Comparison of ENCODE assay signal across 1 cellular context in genomic region chr2:62118160-62118559, GRCh38.
TF ChIP-seq lines count a peak whose summit lies in the region.

No MANE protein-coding gene starts in this region.

TF ChIP-seq in HEK293, 187 proteins besides CTCF, POLR2A, EP300 and RAD21 (continued from another document):
- TF ChIP-seq ZBTB11 (tag by site-specific recombination; conservative IDR thresholded peaks at IDR 0.05; ENCODE audit: low read depth) (no peak), GLIS2 (tag by site-specific recombination; IDR thresholded peaks at IDR 0.05) (no peak), ZNF391 (tag by site-specific recombination; IDR thresholded peaks at IDR 0.05; ENCODE audit: borderline replicate concordance, low read depth) (no peak), FEZF1 (tag by site-specific recombination; IDR thresholded peaks at IDR 0.05) (no peak), ZBTB21 (tag by site-specific recombination; IDR thresholded peaks at IDR 0.05) (peak; percentile 22; the same call in 1 of the 2 replicates)
- TF ChIP-seq, protein P1, sequence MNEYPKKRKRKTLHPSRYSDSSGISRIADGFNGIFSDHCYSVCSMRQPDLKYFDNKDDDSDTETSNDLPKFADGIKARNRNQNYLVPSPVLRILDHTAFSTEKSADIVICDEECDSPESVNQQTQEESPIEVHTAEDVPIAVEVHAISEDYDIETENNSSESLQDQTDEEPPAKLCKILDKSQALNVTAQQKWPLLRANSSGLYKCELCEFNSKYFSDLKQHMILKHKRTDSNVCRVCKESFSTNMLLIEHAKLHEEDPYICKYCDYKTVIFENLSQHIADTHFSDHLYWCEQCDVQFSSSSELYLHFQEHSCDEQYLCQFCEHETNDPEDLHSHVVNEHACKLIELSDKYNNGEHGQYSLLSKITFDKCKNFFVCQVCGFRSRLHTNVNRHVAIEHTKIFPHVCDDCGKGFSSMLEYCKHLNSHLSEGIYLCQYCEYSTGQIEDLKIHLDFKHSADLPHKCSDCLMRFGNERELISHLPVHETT (tag by site-specific recombination; IDR thresholded peaks at IDR 0.05) = no peak
- TF ChIP-seq, protein P2, sequence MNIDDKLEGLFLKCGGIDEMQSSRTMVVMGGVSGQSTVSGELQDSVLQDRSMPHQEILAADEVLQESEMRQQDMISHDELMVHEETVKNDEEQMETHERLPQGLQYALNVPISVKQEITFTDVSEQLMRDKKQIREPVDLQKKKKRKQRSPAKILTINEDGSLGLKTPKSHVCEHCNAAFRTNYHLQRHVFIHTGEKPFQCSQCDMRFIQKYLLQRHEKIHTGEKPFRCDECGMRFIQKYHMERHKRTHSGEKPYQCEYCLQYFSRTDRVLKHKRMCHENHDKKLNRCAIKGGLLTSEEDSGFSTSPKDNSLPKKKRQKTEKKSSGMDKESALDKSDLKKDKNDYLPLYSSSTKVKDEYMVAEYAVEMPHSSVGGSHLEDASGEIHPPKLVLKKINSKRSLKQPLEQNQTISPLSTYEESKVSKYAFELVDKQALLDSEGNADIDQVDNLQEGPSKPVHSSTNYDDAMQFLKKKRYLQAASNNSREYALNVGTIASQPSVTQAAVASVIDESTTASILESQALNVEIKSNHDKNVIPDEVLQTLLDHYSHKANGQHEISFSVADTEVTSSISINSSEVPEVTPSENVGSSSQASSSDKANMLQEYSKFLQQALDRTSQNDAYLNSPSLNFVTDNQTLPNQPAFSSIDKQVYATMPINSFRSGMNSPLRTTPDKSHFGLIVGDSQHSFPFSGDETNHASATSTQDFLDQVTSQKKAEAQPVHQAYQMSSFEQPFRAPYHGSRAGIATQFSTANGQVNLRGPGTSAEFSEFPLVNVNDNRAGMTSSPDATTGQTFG (tag by site-specific recombination; IDR thresholded peaks at IDR 0.05; ENCODE audit: borderline replicate concordance) = no peak
TF ChIP-seq in HEK293: peak in this region for 3.
